In the genomic region with DNA sequence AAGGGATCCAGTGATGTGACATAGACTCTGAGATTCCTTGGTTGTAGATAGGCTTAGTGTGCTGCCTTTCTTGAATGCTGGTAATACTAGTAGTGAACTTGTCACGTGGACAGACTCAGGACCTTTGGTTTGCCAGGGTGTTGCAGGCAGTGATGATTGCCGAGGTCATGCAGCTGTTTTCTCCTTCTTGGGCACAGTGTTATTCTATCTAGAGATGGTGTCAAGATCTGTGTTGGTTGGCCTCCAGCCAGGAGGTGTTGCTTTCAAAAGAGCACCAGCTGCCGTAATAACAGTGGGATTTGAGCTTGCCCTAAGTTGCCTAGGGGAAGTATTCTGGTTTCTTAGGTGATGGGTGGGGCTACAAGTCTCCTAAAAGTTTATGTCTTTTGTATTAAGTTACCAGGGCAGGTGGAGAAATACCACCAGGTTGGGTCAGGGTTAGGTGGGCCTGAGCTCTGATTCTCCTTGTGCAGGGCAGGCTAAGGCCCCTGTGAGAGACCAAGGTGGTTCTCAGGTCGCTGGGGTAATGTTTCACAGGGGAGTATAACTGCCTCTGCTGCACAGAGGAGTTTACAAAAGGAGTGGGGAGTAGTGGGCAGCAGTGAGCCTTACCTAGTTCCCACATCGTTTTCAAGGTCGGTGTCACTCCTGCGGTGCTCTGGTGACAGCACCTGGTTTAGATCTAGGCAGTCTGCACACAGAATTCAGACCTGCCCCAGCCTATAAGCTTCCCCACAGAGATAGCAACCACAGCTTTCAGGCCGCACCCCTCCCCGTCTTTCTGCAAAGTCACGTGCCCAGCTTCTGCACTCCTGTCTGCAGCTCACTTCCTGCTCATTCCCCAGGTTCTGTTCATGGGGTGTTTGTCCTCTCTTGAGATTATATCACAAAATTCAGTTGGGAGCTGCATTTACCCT, we compare ENCODE assay signal across 2 cellular contexts.
TF ChIP-seq lines count a peak whose summit lies in the region.

No MANE protein-coding gene starts in this region.

TF ChIP-seq in HEK293, 187 proteins besides CTCF, POLR2A, EP300 and RAD21 (continued from another document and continues in another):
- TF ChIP-seq, protein P1, sequence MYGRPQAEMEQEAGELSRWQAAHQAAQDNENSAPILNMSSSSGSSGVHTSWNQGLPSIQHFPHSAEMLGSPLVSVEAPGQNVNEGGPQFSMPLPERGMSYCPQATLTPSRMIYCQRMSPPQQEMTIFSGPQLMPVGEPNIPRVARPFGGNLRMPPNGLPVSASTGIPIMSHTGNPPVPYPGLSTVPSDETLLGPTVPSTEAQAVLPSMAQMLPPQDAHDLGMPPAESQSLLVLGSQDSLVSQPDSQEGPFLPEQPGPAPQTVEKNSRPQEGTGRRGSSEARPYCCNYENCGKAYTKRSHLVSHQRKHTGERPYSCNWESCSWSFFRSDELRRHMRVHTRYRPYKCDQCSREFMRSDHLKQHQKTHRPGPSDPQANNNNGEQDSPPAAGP (tag by site-specific recombination; IDR thresholded peaks at IDR 0.05) = no peak
- TF ChIP-seq, protein P2, sequence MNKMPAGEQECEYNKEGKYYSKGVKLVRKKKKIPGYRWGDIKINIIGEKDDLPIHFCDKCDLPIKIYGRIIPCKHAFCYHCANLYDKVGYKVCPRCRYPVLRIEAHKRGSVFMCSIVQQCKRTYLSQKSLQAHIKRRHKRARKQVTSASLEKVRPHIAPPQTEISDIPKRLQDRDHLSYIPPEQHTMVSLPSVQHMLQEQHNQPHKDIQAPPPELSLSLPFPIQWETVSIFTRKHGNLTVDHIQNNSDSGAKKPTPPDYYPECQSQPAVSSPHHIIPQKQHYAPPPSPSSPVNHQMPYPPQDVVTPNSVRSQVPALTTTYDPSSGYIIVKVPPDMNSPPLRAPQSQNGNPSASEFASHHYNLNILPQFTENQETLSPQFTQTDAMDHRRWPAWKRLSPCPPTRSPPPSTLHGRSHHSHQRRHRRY (tag by site-specific recombination; IDR thresholded peaks at IDR 0.05) = no peak
- TF ChIP-seq ZNF837 (tag by site-specific recombination; IDR thresholded peaks at IDR 0.05) = no peak
- TF ChIP-seq, protein P3, sequence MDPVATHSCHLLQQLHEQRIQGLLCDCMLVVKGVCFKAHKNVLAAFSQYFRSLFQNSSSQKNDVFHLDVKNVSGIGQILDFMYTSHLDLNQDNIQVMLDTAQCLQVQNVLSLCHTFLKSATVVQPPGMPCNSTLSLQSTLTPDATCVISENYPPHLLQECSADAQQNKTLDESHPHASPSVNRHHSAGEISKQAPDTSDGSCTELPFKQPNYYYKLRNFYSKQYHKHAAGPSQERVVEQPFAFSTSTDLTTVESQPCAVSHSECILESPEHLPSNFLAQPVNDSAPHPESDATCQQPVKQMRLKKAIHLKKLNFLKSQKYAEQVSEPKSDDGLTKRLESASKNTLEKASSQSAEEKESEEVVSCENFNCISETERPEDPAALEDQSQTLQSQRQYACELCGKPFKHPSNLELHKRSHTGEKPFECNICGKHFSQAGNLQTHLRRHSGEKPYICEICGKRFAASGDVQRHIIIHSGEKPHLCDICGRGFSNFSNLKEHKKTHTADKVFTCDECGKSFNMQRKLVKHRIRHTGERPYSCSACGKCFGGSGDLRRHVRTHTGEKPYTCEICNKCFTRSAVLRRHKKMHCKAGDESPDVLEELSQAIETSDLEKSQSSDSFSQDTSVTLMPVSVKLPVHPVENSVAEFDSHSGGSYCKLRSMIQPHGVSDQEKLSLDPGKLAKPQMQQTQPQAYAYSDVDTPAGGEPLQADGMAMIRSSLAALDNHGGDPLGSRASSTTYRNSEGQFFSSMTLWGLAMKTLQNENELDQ (tag by site-specific recombination; IDR thresholded peaks at IDR 0.05; ENCODE audit: low read depth) = no peak
- TF ChIP-seq ZNF211 (tag by site-specific recombination; IDR thresholded peaks at IDR 0.05; ENCODE audit: low read depth) = no peak
- TF ChIP-seq ZNF335 (tag by site-specific recombination; conservative IDR thresholded peaks at IDR 0.05) = 0 out of 2 replicates have a peak, but pooled peaks have one; percentile 23
- TF ChIP-seq HOXC10 (CRISPR knock-in tag; IDR thresholded peaks at IDR 0.05) = no peak
- TF ChIP-seq, protein P4, sequence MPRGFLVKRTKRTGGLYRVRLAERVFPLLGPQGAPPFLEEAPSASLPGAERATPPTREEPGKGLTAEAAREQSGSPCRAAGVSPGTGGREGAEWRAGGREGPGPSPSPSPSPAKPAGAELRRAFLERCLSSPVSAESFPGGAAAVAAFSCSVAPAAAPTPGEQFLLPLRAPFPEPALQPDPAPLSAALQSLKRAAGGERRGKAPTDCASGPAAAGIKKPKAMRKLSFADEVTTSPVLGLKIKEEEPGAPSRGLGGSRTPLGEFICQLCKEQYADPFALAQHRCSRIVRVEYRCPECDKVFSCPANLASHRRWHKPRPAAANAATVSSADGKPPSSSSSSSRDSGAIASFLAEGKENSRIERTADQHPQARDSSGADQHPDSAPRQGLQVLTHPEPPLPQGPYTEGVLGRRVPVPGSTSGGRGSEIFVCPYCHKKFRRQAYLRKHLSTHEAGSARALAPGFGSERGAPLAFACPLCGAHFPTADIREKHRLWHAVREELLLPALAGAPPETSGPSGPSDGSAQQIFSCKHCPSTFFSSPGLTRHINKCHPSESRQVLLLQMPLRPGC (tag by site-specific recombination; IDR thresholded peaks at IDR 0.05) = no peak
- peak; percentile 30; the same call in 1 of the 2 replicates for TF ChIP-seq KLF1 (tag by site-specific recombination; IDR thresholded peaks at IDR 0.05)
- TF ChIP-seq, protein P5, sequence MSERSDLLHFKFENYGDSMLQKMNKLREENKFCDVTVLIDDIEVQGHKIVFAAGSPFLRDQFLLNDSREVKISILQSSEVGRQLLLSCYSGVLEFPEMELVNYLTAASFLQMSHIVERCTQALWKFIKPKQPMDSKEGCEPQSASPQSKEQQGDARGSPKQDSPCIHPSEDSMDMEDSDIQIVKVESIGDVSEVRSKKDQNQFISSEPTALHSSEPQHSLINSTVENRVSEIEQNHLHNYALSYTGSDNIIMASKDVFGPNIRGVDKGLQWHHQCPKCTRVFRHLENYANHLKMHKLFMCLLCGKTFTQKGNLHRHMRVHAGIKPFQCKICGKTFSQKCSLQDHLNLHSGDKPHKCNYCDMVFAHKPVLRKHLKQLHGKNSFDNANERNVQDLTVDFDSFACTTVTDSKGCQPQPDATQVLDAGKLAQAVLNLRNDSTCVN (tag by site-specific recombination; optimal IDR thresholded peaks at IDR 0.05) = no peak
- TF ChIP-seq ZNF16 (tag by site-specific recombination; IDR thresholded peaks at IDR 0.05; ENCODE audit: low read depth) = no peak
- TF ChIP-seq ZNF19 (tag by site-specific recombination; IDR thresholded peaks at IDR 0.05; ENCODE audit: low read depth) = no peak
- TF ChIP-seq ZNF132 (tag by site-specific recombination; IDR thresholded peaks at IDR 0.05; ENCODE audit: borderline replicate concordance) = no peak
- no peak for TF ChIP-seq KLF16 (tag by site-specific recombination; IDR thresholded peaks at IDR 0.05)
- no peak for TF ChIP-seq MEIS1 (CRISPR knock-in tag; IDR thresholded peaks at IDR 0.05; ENCODE audit: borderline replicate concordance)
- TF ChIP-seq ZNF530 (tag by site-specific recombination; IDR thresholded peaks at IDR 0.05; ENCODE audit: low read depth) = no peak
- TF ChIP-seq, protein P6, sequence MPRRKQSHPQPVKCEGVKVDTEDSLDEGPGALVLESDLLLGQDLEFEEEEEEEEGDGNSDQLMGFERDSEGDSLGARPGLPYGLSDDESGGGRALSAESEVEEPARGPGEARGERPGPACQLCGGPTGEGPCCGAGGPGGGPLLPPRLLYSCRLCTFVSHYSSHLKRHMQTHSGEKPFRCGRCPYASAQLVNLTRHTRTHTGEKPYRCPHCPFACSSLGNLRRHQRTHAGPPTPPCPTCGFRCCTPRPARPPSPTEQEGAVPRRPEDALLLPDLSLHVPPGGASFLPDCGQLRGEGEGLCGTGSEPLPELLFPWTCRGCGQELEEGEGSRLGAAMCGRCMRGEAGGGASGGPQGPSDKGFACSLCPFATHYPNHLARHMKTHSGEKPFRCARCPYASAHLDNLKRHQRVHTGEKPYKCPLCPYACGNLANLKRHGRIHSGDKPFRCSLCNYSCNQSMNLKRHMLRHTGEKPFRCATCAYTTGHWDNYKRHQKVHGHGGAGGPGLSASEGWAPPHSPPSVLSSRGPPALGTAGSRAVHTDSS (tag by site-specific recombination; IDR thresholded peaks at IDR 0.05) = no peak
- no peak for TF ChIP-seq ZNF184 (tag by site-specific recombination; IDR thresholded peaks at IDR 0.05)

TF ChIP-seq in GM12878, 131 proteins besides CTCF, POLR2A, EP300 and RAD21 (continued from another document):
- TF ChIP-seq SMARCA5 (IDR thresholded peaks at IDR 0.05) (no peak), CEBPB (IDR thresholded peaks at IDR 0.05; ENCODE audit: borderline replicate concordance in 1 of 2, low read depth in 2 of 2, low read length in 2 of 2) (no peak), NR2C1 (IDR thresholded peaks at IDR 0.05) (no peak), PAX8 (IDR thresholded peaks at IDR 0.05) (no peak), SP1 (IDR thresholded peaks at IDR 0.05; ENCODE audit: low read depth, low read length) (no peak), RAD51 (IDR thresholded peaks at IDR 0.05) (peak; percentile 42; the same call in 1 of the 2 replicates), BHLHE40 (IDR thresholded peaks at IDR 0.05; ENCODE audit: borderline replicate concordance in 1 of 2, low read depth in 2 of 2, low read length in 1 of 2) (peak in 1 of 2 experiments; percentile 49; a peak in 2 of 4 replicates), SUZ12 (IDR thresholded peaks at IDR 0.05; ENCODE audit: unreplicated experiment) (no peak), LARP7 (IDR thresholded peaks at IDR 0.05) (no peak), TAF1 (IDR thresholded peaks at IDR 0.05; ENCODE audit: borderline replicate concordance, low read depth, low read length) (no peak), RFX5 (IDR thresholded peaks at IDR 0.05; ENCODE audit: low read depth, low read length) (no peak), RUNX3 (IDR thresholded peaks at IDR 0.05; ENCODE audit: low read length) (no peak), IKZF2 (IDR thresholded peaks at IDR 0.05) (no peak), SMC3 (IDR thresholded peaks at IDR 0.05; ENCODE audit: borderline replicate concordance, low read length) (no peak), TCF7 (IDR thresholded peaks at IDR 0.05; ENCODE audit: borderline replicate concordance) (no peak), SREBF2 (IDR thresholded peaks at IDR 0.05; ENCODE audit: low read length) (no peak)
- TF ChIP-seq, protein P7, sequence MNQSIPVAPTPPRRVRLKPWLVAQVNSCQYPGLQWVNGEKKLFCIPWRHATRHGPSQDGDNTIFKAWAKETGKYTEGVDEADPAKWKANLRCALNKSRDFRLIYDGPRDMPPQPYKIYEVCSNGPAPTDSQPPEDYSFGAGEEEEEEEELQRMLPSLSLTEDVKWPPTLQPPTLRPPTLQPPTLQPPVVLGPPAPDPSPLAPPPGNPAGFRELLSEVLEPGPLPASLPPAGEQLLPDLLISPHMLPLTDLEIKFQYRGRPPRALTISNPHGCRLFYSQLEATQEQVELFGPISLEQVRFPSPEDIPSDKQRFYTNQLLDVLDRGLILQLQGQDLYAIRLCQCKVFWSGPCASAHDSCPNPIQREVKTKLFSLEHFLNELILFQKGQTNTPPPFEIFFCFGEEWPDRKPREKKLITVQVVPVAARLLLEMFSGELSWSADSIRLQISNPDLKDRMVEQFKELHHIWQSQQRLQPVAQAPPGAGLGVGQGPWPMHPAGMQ (IDR thresholded peaks at IDR 0.05; ENCODE audit: borderline replicate concordance) = no peak
- TF ChIP-seq, protein P8, sequence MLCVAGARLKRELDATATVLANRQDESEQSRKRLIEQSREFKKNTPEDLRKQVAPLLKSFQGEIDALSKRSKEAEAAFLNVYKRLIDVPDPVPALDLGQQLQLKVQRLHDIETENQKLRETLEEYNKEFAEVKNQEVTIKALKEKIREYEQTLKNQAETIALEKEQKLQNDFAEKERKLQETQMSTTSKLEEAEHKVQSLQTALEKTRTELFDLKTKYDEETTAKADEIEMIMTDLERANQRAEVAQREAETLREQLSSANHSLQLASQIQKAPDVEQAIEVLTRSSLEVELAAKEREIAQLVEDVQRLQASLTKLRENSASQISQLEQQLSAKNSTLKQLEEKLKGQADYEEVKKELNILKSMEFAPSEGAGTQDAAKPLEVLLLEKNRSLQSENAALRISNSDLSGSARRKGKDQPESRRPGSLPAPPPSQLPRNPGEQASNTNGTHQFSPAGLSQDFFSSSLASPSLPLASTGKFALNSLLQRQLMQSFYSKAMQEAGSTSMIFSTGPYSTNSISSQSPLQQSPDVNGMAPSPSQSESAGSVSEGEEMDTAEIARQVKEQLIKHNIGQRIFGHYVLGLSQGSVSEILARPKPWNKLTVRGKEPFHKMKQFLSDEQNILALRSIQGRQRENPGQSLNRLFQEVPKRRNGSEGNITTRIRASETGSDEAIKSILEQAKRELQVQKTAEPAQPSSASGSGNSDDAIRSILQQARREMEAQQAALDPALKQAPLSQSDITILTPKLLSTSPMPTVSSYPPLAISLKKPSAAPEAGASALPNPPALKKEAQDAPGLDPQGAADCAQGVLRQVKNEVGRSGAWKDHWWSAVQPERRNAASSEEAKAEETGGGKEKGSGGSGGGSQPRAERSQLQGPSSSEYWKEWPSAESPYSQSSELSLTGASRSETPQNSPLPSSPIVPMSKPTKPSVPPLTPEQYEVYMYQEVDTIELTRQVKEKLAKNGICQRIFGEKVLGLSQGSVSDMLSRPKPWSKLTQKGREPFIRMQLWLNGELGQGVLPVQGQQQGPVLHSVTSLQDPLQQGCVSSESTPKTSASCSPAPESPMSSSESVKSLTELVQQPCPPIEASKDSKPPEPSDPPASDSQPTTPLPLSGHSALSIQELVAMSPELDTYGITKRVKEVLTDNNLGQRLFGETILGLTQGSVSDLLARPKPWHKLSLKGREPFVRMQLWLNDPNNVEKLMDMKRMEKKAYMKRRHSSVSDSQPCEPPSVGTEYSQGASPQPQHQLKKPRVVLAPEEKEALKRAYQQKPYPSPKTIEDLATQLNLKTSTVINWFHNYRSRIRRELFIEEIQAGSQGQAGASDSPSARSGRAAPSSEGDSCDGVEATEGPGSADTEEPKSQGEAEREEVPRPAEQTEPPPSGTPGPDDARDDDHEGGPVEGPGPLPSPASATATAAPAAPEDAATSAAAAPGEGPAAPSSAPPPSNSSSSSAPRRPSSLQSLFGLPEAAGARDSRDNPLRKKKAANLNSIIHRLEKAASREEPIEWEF (IDR thresholded peaks at IDR 0.05; ENCODE audit: insufficient replicate concordance, low read depth, low read length) = no peak
